1 cellular context compared by ENCODE assay signal in the genomic region with DNA sequence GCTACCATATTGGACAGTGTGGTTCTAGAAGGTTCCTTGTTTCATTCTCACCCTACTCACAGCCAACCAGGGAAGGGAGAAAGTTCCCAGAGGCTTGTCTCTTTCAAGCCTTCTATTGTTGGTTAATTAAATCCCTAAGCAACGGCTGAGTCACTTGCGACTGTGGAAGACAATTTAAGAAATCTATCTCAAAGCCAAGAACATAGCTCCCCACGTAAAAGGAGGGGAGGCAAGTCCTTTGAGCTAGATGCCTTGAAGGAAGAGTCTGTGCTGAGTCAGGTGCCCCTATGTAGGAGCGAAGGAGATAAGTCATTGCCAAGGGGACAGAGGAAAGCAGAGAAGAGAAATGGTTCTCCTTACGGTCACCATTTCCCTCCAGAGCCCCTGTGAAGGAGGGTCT.
A peak's percentile ranks its signal among the peaks of the same experiment; 100 is the strongest.
TF ChIP-seq lines count a peak whose summit lies in the region.

No MANE protein-coding gene starts in this region.

TF ChIP-seq in K562, 482 proteins besides CTCF, POLR2A, EP300 and RAD21 (continued from another document and continues in another):
- TF ChIP-seq ZNF282 (CRISPR knock-in tag; IDR thresholded peaks at IDR 0.05), result no peak
- TF ChIP-seq REST (CRISPR knock-in tag; IDR thresholded peaks at IDR 0.05; ENCODE audit: low read depth), result no peak
- TF ChIP-seq CREB1 (IDR thresholded peaks at IDR 0.05), result no peak
- no peak for TF ChIP-seq CREB1 (CRISPR knock-in tag; IDR thresholded peaks at IDR 0.05)
- TF ChIP-seq GABPB2 (CRISPR knock-in tag; conservative IDR thresholded peaks at IDR 0.05), result no peak
- peak; percentile 49 for TF ChIP-seq FOSL1 (tag; conservative IDR thresholded peaks at IDR 0.05)
- peak; percentile 63; the same call in 1 of the 2 replicates for TF ChIP-seq MAFG (tag; conservative IDR thresholded peaks at IDR 0.05)
- TF ChIP-seq TRIM25 (IDR thresholded peaks at IDR 0.05; ENCODE audit: borderline replicate concordance), result no peak
- no peak for TF ChIP-seq ZZZ3 (IDR thresholded peaks at IDR 0.05)
- TF ChIP-seq, protein P1, sequence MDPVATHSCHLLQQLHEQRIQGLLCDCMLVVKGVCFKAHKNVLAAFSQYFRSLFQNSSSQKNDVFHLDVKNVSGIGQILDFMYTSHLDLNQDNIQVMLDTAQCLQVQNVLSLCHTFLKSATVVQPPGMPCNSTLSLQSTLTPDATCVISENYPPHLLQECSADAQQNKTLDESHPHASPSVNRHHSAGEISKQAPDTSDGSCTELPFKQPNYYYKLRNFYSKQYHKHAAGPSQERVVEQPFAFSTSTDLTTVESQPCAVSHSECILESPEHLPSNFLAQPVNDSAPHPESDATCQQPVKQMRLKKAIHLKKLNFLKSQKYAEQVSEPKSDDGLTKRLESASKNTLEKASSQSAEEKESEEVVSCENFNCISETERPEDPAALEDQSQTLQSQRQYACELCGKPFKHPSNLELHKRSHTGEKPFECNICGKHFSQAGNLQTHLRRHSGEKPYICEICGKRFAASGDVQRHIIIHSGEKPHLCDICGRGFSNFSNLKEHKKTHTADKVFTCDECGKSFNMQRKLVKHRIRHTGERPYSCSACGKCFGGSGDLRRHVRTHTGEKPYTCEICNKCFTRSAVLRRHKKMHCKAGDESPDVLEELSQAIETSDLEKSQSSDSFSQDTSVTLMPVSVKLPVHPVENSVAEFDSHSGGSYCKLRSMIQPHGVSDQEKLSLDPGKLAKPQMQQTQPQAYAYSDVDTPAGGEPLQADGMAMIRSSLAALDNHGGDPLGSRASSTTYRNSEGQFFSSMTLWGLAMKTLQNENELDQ (CRISPR knock-in tag; IDR thresholded peaks at IDR 0.05; ENCODE audit: borderline replicate concordance), result no peak
- TF ChIP-seq, protein P2, sequence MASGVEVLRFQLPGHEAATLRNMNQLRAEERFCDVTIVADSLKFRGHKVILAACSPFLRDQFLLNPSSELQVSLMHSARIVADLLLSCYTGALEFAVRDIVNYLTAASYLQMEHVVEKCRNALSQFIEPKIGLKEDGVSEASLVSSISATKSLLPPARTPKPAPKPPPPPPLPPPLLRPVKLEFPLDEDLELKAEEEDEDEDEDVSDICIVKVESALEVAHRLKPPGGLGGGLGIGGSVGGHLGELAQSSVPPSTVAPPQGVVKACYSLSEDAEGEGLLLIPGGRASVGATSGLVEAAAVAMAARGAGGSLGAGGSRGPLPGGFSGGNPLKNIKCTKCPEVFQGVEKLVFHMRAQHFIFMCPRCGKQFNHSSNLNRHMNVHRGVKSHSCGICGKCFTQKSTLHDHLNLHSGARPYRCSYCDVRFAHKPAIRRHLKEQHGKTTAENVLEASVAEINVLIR (CRISPR knock-in tag; IDR thresholded peaks at IDR 0.05), result no peak
- TF ChIP-seq CREB3L1 (IDR thresholded peaks at IDR 0.05; ENCODE audit: borderline replicate concordance, low read depth), result peak; percentile 23; the same call in 1 of the 2 replicates
- TF ChIP-seq MAFK (IDR thresholded peaks at IDR 0.05; ENCODE audit: low read length), result peak; percentile 61
- no peak for TF ChIP-seq ZFX (CRISPR knock-in tag; IDR thresholded peaks at IDR 0.05)
- TF ChIP-seq ZNF830 (CRISPR knock-in tag; IDR thresholded peaks at IDR 0.05), result no peak
- peak; percentile 36 for TF ChIP-seq ARID1B (IDR thresholded peaks at IDR 0.05)
- no peak for TF ChIP-seq KHSRP (IDR thresholded peaks at IDR 0.05)
- TF ChIP-seq DPF2 (IDR thresholded peaks at IDR 0.05), result 0 out of 2 replicates have a peak, but pooled peaks have one; percentile 38
- 0 out of 2 replicates have a peak, but pooled peaks have one; percentile 26 for TF ChIP-seq GMEB1 (CRISPR knock-in tag; IDR thresholded peaks at IDR 0.05)
- peak; percentile 32; the same call in 1 of the 2 replicates for TF ChIP-seq HDAC2 (IDR thresholded peaks at IDR 0.05)
- TF ChIP-seq SMARCA5 (IDR thresholded peaks at IDR 0.05), result no peak
- TF ChIP-seq POLR3A (IDR thresholded peaks at IDR 0.05; ENCODE audit: borderline replicate concordance, extremely low read depth, insufficient read depth, insufficient read length), result no peak
- TF ChIP-seq PML (IDR thresholded peaks at IDR 0.05; ENCODE audit: low read length), result no peak
- no peak for TF ChIP-seq KDM1A (IDR thresholded peaks at IDR 0.05)
- peak; percentile 24; the same call in 1 of the 2 replicates for TF ChIP-seq TCF3 (CRISPR knock-in tag; IDR thresholded peaks at IDR 0.05)
- TF ChIP-seq ZNF639 (CRISPR knock-in tag; conservative IDR thresholded peaks at IDR 0.05 in 1 of 2, IDR thresholded peaks at IDR 0.05 in 1 of 2), result peak in 1 of 2 experiments; percentile 39; a peak in 1 of 4 replicates
- TF ChIP-seq RAD51 (IDR thresholded peaks at IDR 0.05; ENCODE audit: borderline replicate concordance, low read depth), result peak; percentile 26; the same call in 1 of the 2 replicates
- no peak for TF ChIP-seq ZSCAN32 (CRISPR knock-in tag; IDR thresholded peaks at IDR 0.05)
- peak; percentile 89 for TF ChIP-seq EHMT2 (IDR thresholded peaks at IDR 0.05)
- TF ChIP-seq ZNF316 (IDR thresholded peaks at IDR 0.05), result peak; percentile 87
- no peak for TF ChIP-seq MED1 (CRISPR knock-in tag; IDR thresholded peaks at IDR 0.05; ENCODE audit: borderline replicate concordance)
- TF ChIP-seq, protein P3, sequence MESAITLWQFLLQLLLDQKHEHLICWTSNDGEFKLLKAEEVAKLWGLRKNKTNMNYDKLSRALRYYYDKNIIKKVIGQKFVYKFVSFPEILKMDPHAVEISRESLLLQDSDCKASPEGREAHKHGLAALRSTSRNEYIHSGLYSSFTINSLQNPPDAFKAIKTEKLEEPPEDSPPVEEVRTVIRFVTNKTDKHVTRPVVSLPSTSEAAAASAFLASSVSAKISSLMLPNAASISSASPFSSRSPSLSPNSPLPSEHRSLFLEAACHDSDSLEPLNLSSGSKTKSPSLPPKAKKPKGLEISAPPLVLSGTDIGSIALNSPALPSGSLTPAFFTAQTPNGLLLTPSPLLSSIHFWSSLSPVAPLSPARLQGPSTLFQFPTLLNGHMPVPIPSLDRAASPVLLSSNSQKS (CRISPR knock-in tag; IDR thresholded peaks at IDR 0.05), result no peak
- peak; percentile 39 for TF ChIP-seq SMARCA4 (IDR thresholded peaks at IDR 0.05)
- TF ChIP-seq, protein P4, sequence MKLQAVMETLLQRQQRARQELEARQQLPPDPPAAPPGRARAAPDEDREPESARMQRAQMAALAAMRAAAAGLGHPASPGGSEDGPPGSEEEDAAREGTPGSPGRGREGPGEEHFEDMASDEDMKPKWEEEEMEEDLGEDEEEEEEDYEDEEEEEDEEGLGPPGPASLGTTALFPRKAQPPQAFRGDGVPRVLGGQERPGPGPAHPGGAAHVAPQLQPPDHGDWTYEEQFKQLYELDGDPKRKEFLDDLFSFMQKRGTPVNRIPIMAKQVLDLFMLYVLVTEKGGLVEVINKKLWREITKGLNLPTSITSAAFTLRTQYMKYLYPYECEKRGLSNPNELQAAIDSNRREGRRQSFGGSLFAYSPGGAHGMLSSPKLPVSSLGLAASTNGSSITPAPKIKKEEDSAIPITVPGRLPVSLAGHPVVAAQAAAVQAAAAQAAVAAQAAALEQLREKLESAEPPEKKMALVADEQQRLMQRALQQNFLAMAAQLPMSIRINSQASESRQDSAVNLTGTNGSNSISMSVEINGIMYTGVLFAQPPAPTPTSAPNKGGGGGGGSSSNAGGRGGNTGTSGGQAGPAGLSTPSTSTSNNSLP (IDR thresholded peaks at IDR 0.05; ENCODE audit: borderline replicate concordance, low read depth, low read length), result no peak
- TF ChIP-seq MAZ (CRISPR knock-in tag; conservative IDR thresholded peaks at IDR 0.05 in 1 of 2, IDR thresholded peaks at IDR 0.05 in 1 of 2), result 0 out of 4 replicates have a peak, but pooled peaks of 1 of the 2 experiments have one; percentile 21
- no peak for TF ChIP-seq FIP1L1 (IDR thresholded peaks at IDR 0.05; ENCODE audit: low read depth, low read length, poor library complexity, severe bottlenecking)
- no peak for TF ChIP-seq ZNF212 (CRISPR knock-in tag; IDR thresholded peaks at IDR 0.05)
- no peak for TF ChIP-seq ZC3H8 (IDR thresholded peaks at IDR 0.05)
- TF ChIP-seq NR4A1 (CRISPR knock-in tag; IDR thresholded peaks at IDR 0.05), result no peak
- 0 out of 2 replicates have a peak, but pooled peaks have one; percentile 35 for TF ChIP-seq NR4A1 (tag; IDR thresholded peaks at IDR 0.05)
- no peak for TF ChIP-seq GATAD2A (IDR thresholded peaks at IDR 0.05)
- no peak for TF ChIP-seq ZNF3 (CRISPR knock-in tag; IDR thresholded peaks at IDR 0.05)
- peak; percentile 47; the same call in 1 of the 2 replicates for TF ChIP-seq DMBX1 (CRISPR knock-in tag; IDR thresholded peaks at IDR 0.05; ENCODE audit: borderline replicate concordance)
- peak; percentile 58 for TF ChIP-seq NFE2 (IDR thresholded peaks at IDR 0.05; ENCODE audit: low read depth)
- no peak for TF ChIP-seq RB1 (IDR thresholded peaks at IDR 0.05; ENCODE audit: low read depth)
- TF ChIP-seq E2F6 (IDR thresholded peaks at IDR 0.05; ENCODE audit: borderline replicate concordance in 1 of 2, extremely low read depth in 1 of 2, insufficient read depth in 1 of 2, insufficient read length in 1 of 2, low read depth in 1 of 2, low read length in 1 of 2, poor library complexity in 1 of 2, severe bottlenecking in 1 of 2), result no peak
- peak; percentile 28; the same call in 1 of the 2 replicates for TF ChIP-seq MTA3 (IDR thresholded peaks at IDR 0.05; ENCODE audit: borderline replicate concordance)
- TF ChIP-seq HNRNPLL (IDR thresholded peaks at IDR 0.05; ENCODE audit: low read depth, low read length, poor library complexity, severe bottlenecking), result no peak
- TF ChIP-seq FOXJ2 (tag; IDR thresholded peaks at IDR 0.05), result no peak
- TF ChIP-seq RFX1 (IDR thresholded peaks at IDR 0.05), result peak; percentile 57
